23 cellular contexts compared by ENCODE assay signal in genomic region chr16:83935858-83936255, GRCh38. TPM values are rescaled to one million over a fixed set of nuclear protein-coding genes. Genes with fewer than 3 reads are reported as not detected.
DNase-seq lines count a peak whose midpoint lies in the region; ATAC-seq, FAIRE-seq and TF ChIP-seq lines count a peak whose summit lies in the region.
"Had no signal": no experiment of that assay in that cellular context is flagged by ENCODE, and none has a peak within 500 bp of the region (broad histone marks: within the 10 kb centered on the region; RNA-seq: fewer than 3 reads in every experiment).

No MANE protein-coding gene starts in this region.

- H3K9ac ChIP-seq in SK-N-SH = no peak overlapping the region
- no peak overlapping the region for H3K9ac ChIP-seq in K562 (ENCODE audit: insufficient read depth in 1 of 2, low read depth in 2 of 2, low read length in 2 of 2)

- H3K36me3 Mint-ChIP-seq in Calu3 (ENCODE audit: insufficient read depth, unreplicated experiment) (peaks cover 20% of the 10 kb centered on the region), glutamatergic neuron (ENCODE audit: unreplicated experiment) (no peaks in the 10 kb centered on the region)

- H3K27me3 ChIP-seq in SK-N-SH (ENCODE audit: insufficient read depth) (no peaks in the 10 kb centered on the region), K562 (ENCODE audit: control insufficient read depth in 2 of 2, insufficient read depth in 2 of 2, low read length in 2 of 2) (peaks cover 55 to 75% of the 10 kb centered on the region in 2 experiments)

- H3K9me2 ChIP-seq in SK-N-SH (no peaks in the 10 kb centered on the region), OCI-LY7 (ENCODE audit: insufficient read depth, low read length) (no peaks in the 10 kb centered on the region)

- H4K20me1 ChIP-seq in SK-N-SH (ENCODE audit: insufficient read depth) = no peaks in the 10 kb centered on the region
- H4K20me1 ChIP-seq in K562 (replicated peaks; ENCODE audit: control insufficient read depth, insufficient read depth, low read length) = peaks cover 21% of the 10 kb centered on the region
- H4K20me1 ChIP-seq in OCI-LY7 (ENCODE audit: insufficient read depth, low read length) = no peaks in the 10 kb centered on the region

- POLR2A ChIA-PET in SK-N-SH (lab: Yijun Ruan, JAX) (no interaction called here), K562 (lab: Yijun Ruan, JAX) (interaction anchor here (0.6 to 1.7 kb wide), 3 partner anchors 18 to 186 kb away, joined by 3 to 7 read pairs (median 3); partner anchors contain the start of gene OSGIN1), OCI-LY7 (lab: Charles Lee) (no interaction called here)

- H3K27ac Mint-ChIP-seq in Calu3 (ENCODE audit: unreplicated experiment) (peak overlapping the region; percentile 1), glutamatergic neuron (ENCODE audit: unreplicated experiment) (no peak overlapping the region)
- H3K27ac Mint-ChIP-seq: CD4-positive, alpha-beta T cell had no signal

- TF ChIP-seq CTCF in SK-N-SH (IDR thresholded peaks at IDR 0.05) (no peak), Calu3 (IDR thresholded peaks at IDR 0.05; ENCODE audit: unreplicated experiment) (no peak), K562 (IDR thresholded peaks at IDR 0.05 in 2 of 3, conservative IDR thresholded peaks at IDR 0.05 in 1 of 3; ENCODE audit: insufficient read depth in 2 of 3, low read depth in 1 of 3, low read length in 3 of 3) (no peak), glutamatergic neuron (IDR thresholded peaks at IDR 0.05; ENCODE audit: partially characterized antibody, unreplicated experiment) (no peak), OCI-LY7 (conservative IDR thresholded peaks at IDR 0.05; ENCODE audit: low read length) (no peak)

- H2AFZ ChIP-seq in SK-N-SH (ENCODE audit: low read depth) = no peak overlapping the region
- H2AFZ ChIP-seq in K562 (ENCODE audit: low read depth, low read length) = no peak overlapping the region
- H2AFZ ChIP-seq in OCI-LY7 (ENCODE audit: low read length) = no peak overlapping the region

- H3K79me2 ChIP-seq in SK-N-SH (ENCODE audit: insufficient read depth) (no peaks in the 10 kb centered on the region), K562 (ENCODE audit: control insufficient read depth, insufficient read depth, low read length) (no peaks in the 10 kb centered on the region), OCI-LY7 (ENCODE audit: insufficient read depth, low read depth, low read length) (no peaks in the 10 kb centered on the region)

- peaks cover 32% of the 10 kb centered on the region for H3K27me3 Mint-ChIP-seq in Calu3 (ENCODE audit: unreplicated experiment)
- H3K27me3 Mint-ChIP-seq in glutamatergic neuron (ENCODE audit: unreplicated experiment) = peaks cover 17% of the 10 kb centered on the region
- H3K27me3 Mint-ChIP-seq: CD4-positive, alpha-beta T cell had no signal

- no TSS peak for BruUV-seq in Calu3 (replicated peaks; lab: Mats Ljungman, UMichigan)
- no TSS peak for BruUV-seq in K562 (replicated peaks; lab: Mats Ljungman, UMichigan)
- BruUV-seq in OCI-LY7 (replicated peaks; lab: Mats Ljungman, UMichigan) = no TSS peak

- no peak overlapping the region for H3K4me2 ChIP-seq in SK-N-SH
- no peak overlapping the region for H3K4me2 ChIP-seq in K562 (ENCODE audit: insufficient read depth, low read length)
- no peak overlapping the region for H3K4me2 ChIP-seq in OCI-LY7 (ENCODE audit: low read length)
- H3K4me2 ChIP-seq: A549 had no signal

- no peaks in the 10 kb centered on the region for H3F3A ChIP-seq in SK-N-SH (replicated peaks; ENCODE audit: insufficient read depth)

- H3K9me3 Mint-ChIP-seq in Calu3 (ENCODE audit: low read depth, unreplicated experiment) (no peaks in the 10 kb centered on the region), glutamatergic neuron (ENCODE audit: unreplicated experiment) (peaks cover 16% of the 10 kb centered on the region)
- H3K9me3 Mint-ChIP-seq: CD4-positive, alpha-beta T cell; H9 had no signal

- TF ChIP-seq POLR2A in K562 (conservative IDR thresholded peaks at IDR 0.05) = no peak

- H3K27ac ChIP-seq in SK-N-SH (ENCODE audit: low read depth in 2 of 2, low read length in 1 of 2) (no peak overlapping the region), K562 (ENCODE audit: extremely low read depth, low read depth, low read length) (no peak overlapping the region), OCI-LY7 (ENCODE audit: low read depth, low read length, poor library complexity, severe bottlenecking) (no peak overlapping the region)
- H3K27ac ChIP-seq: 22Rv1, A549, C4-2B had no signal

- no peak overlapping the region for H3K4me3 ChIP-seq in SK-N-SH (ENCODE audit: low read depth in 2 of 2, low read length in 1 of 2)
- H3K4me3 ChIP-seq in K562 = no peak overlapping the region
- H3K4me3 ChIP-seq in OCI-LY7 (ENCODE audit: low read depth, low read length, poor library complexity, severe bottlenecking) = no peak overlapping the region
- H3K4me3 ChIP-seq: A549 had no signal

- no peak overlapping the region for H3K4me3 Mint-ChIP-seq in Calu3 (ENCODE audit: low read depth, unreplicated experiment)
- no peak overlapping the region for H3K4me3 Mint-ChIP-seq in glutamatergic neuron (ENCODE audit: unreplicated experiment)
- H3K4me3 Mint-ChIP-seq: CD4-positive, alpha-beta T cell; H9 had no signal

- no peak for TF ChIP-seq RAD21 in SK-N-SH (IDR thresholded peaks at IDR 0.05; ENCODE audit: low read length)
- TF ChIP-seq RAD21 in K562 (CRISPR knock-in tag; conservative IDR thresholded peaks at IDR 0.05 in 1 of 2, IDR thresholded peaks at IDR 0.05 in 1 of 2) = no peak

- CTCF ChIA-PET in SK-N-SH (lab: Yijun Ruan, JAX) = interaction anchor here (0.9 to 4.5 kb wide), 5 partner anchors 9 to 130 kb away, joined by 3 to 33 read pairs (median 4); no protein-coding TSS in a partner anchor
- CTCF ChIA-PET in Calu3 (lab: Charles Lee) = interaction anchor here (1.9 kb wide), 1 partner anchor 18 kb away, joined by 5 read pairs; the partner anchor contains the start of gene OSGIN1
- CTCF ChIA-PET in K562 (lab: Yijun Ruan, JAX; ENCODE audit: low intra/inter-chr PET ratio) = no interaction called here
- CTCF ChIA-PET in OCI-LY7 (lab: Charles Lee; ENCODE audit: unreplicated experiment) = no interaction called here

- H3K4me1 ChIP-seq in SK-N-SH (ENCODE audit: control insufficient read depth in 1 of 2, insufficient read depth in 2 of 2, low read depth in 1 of 2, low read length in 1 of 2) (peaks cover 0 to 2% of the 10 kb centered on the region in 2 experiments; a peak in 1 of 4 replicates), K562 (replicated peaks in 1 of 2; ENCODE audit: control insufficient read depth in 2 of 2, insufficient read depth in 2 of 2, low read length in 2 of 2) (peaks cover 0 to 49% of the 10 kb centered on the region in 2 experiments; a peak in 2 of 5 replicates), OCI-LY7 (ENCODE audit: insufficient read depth, low read length, poor library complexity, severe bottlenecking) (no peaks in the 10 kb centered on the region)
- H3K4me1 ChIP-seq: A549, Caco-2 had no signal

- intact Hi-C loops in Calu3 (cut with micrococcal nuclease; ENCODE audit: unreplicated experiment) = no loop called here
- intact Hi-C loops in K562 (cut with micrococcal nuclease) = no loop called here
- intact Hi-C loops in OCI-LY7 (cut with micrococcal nuclease; ENCODE audit: unreplicated experiment) = no loop called here

- ATAC-seq in SK-N-SH treated with all-trans-retinoic acid at 6 μM for 48 hours (no peak), K562 (no peak), HG03175 (IDR thresholded peaks at IDR 0.05; ENCODE audit: unreplicated experiment) (no peak)
- ATAC-seq: A549 had no signal

- H3K9me3 ChIP-seq in SK-N-SH (no peaks in the 10 kb centered on the region), K562 (replicated peaks; ENCODE audit: control insufficient read depth, insufficient read depth, low read depth, low read length) (no peaks in the 10 kb centered on the region), OCI-LY7 (ENCODE audit: low read length) (no peaks in the 10 kb centered on the region)
- H3K9me3 ChIP-seq: A549, Caco-2 had no signal

- H3K4me1 Mint-ChIP-seq in Calu3 (ENCODE audit: low read depth, unreplicated experiment) = peaks cover 11% of the 10 kb centered on the region
- H3K4me1 Mint-ChIP-seq in glutamatergic neuron (ENCODE audit: low read depth, unreplicated experiment) = peaks cover 14% of the 10 kb centered on the region

- no CpG with 5 or more reads among the region's 10 CpGs for WGBS in SK-N-SH (ENCODE audit: low lambda C conversion rate)
- WGBS in K562 (ENCODE audit: insufficient coverage, low coverage, missing lambda C conversion rate) = 12% methylated on average over 10 of the region's 10 CpGs

- DNase-seq in SK-N-SH (peak; percentile 55), Calu3 (no peak), K562 (ENCODE audit: extremely low read depth in 1 of 4, low spot score in 3 of 4) (no peak), glutamatergic neuron (peak; percentile 6), OCI-LY7 (ENCODE audit: low spot score) (no peak), NCI-H82 (lab: John Stamatoyannopoulos, UW) (no peak)
- DNase-seq: AML-193; Caco-2; CD4-positive, alpha-beta T cell; DMS153; DMS79; GDM1; GOT3; H9 had no signal

- FAIRE-seq in K562 (lab: Jason Lieb, UNC) = no peak
- FAIRE-seq: A549, GM12892, GM18507 had no signal

- in situ Hi-C loops in K562 (cut with MboI) = no loop called here

- no peak for TF ChIP-seq EP300 in SK-N-SH (IDR thresholded peaks at IDR 0.05; ENCODE audit: borderline replicate concordance in 1 of 2, low read depth in 1 of 2, low read length in 1 of 2)
- TF ChIP-seq EP300 in K562 (IDR thresholded peaks at IDR 0.05; ENCODE audit: low read length) = no peak

- H3K9me1 ChIP-seq in K562 (ENCODE audit: control insufficient read depth, insufficient read depth, low read length) = no peaks in the 10 kb centered on the region

- no peaks in the 10 kb centered on the region for H3K36me3 ChIP-seq in SK-N-SH (replicated peaks in 1 of 2; ENCODE audit: control insufficient read depth in 1 of 2, insufficient read depth in 2 of 2, low read length in 1 of 2)
- no peaks in the 10 kb centered on the region for H3K36me3 ChIP-seq in K562 (ENCODE audit: control insufficient read depth, insufficient read depth, low read length)
- H3K36me3 ChIP-seq in OCI-LY7 (ENCODE audit: insufficient read depth, low read length) = no peaks in the 10 kb centered on the region

RNA-seq across cellular contexts. Expression of gene OSGIN1, which starts 17.2 kb away (rescaled TPM):
- polyA plus RNA-seq in SK-N-SH (2012; rRNA removed) = 4.8 and 5.2 TPM in 2 replicates
- 1.4 and 2.3 TPM in 2 replicates for polyA plus RNA-seq in SK-N-SH (2012; cell fraction: cytosol; rRNA removed)
- 7.5 and 8.1 TPM in 2 replicates for polyA plus RNA-seq in SK-N-SH (2012; cell fraction: nucleus; rRNA removed)
- total RNA-seq in Calu3 (2022) = 13.9 and 15.6 TPM in 2 replicates
- 14.7 and 21.6 TPM in 2 replicates for total RNA-seq in K562 (2011; cell fraction: chromatin; rRNA removed; ENCODE audit: low replicate concordance)
- total RNA-seq in K562 (2011; cell fraction: nucleolus; rRNA removed) = 13.6 and 14.8 TPM in 2 replicates
- total RNA-seq in K562 (2011; cell fraction: nucleoplasm; rRNA removed) = 10.9 and 13.7 TPM in 2 replicates
- total RNA-seq in K562 (2014; rRNA removed) = 1.9 and 2.2 TPM in 2 replicates
- 0.45 and 0.76 TPM in 2 replicates for total RNA-seq in K562 (2014; rRNA removed; fragmentation: Illumina TruSeq; extraction: Trizol)
- total RNA-seq in K562 (2015; rRNA removed; fragmentation: Illumina TruSeq; extraction: Trizol) = 1.6 and 1.8 TPM in 2 replicates
- 3.6 and 4.2 TPM in 2 replicates for total RNA-seq in K562 (2021)
- 1.6 and 4.2 TPM in 2 replicates for polyA plus RNA-seq in K562 (2011; rRNA removed)
- 4.9 and 9.7 TPM in 2 replicates for polyA plus RNA-seq in K562 (2011; cell fraction: cytosol; rRNA removed)
- polyA plus RNA-seq in K562 (2011; cell fraction: nucleus; rRNA removed) = 3.1 and 6.8 TPM in 2 replicates
- polyA plus RNA-seq in K562 (2012) = 4.0 and 5.5 TPM in 2 replicates
- 1.7 and 5.8 TPM in 2 replicates for polyA plus RNA-seq in K562 (2014; fragmentation: Illumina TruSeq; extraction: Trizol)
- under 1 TPM; 0.03 to 0.04 TPM for polyA plus RNA-seq in K562 (2014; fragmentation: Nextera tagmentation; extraction: Ambion mirVana)
- polyA plus RNA-seq in K562 (2014; rRNA removed) = 1.8 and 3.0 TPM in 2 replicates
- 0.91 and 1.2 TPM in 2 replicates for polyA minus RNA-seq in K562 (2011; rRNA and poly(A)+ RNA removed)
- polyA minus RNA-seq in K562 (2011; cell fraction: cytosol; rRNA and poly(A)+ RNA removed) = 2.9 and 4.9 TPM in 2 replicates
- polyA minus RNA-seq in K562 (2011; cell fraction: nucleus; rRNA and poly(A)+ RNA removed) = 3.5 and 6.9 TPM in 2 replicates
- not detected for total RNA-seq in glutamatergic neuron (ENCODE audit: unreplicated experiment)
- 0.28 and 0.41 TPM in 2 replicates for total RNA-seq in OCI-LY7 (2014; rRNA removed; shearing (Covaris generic))
- 1.0 and 2.0 TPM in 2 replicates for total RNA-seq in OCI-LY7 (2022)

RNA-seq across cellular contexts. Expression of gene NECAB2, which starts 32.2 kb away (rescaled TPM):
- polyA plus RNA-seq in SK-N-SH (2012; rRNA removed) = 0.54 and 0.58 TPM in 2 replicates
- polyA plus RNA-seq in SK-N-SH (2012; cell fraction: cytosol; rRNA removed) = 0.24 and 0.33 TPM in 2 replicates
- 1.2 and 2.1 TPM in 2 replicates for polyA plus RNA-seq in SK-N-SH (2012; cell fraction: nucleus; rRNA removed)
- total RNA-seq in Calu3 (2022) = 0.28 and 1.2 TPM in 2 replicates
- total RNA-seq in K562 (2011; cell fraction: chromatin; rRNA removed; ENCODE audit: low replicate concordance) = 0.51 and 1.2 TPM in 2 replicates
- total RNA-seq in K562 (2011; cell fraction: nucleolus; rRNA removed) = 0.39 and 0.83 TPM in 2 replicates
- not detected in 2 replicates for total RNA-seq in K562 (2011; cell fraction: nucleoplasm; rRNA removed)
- total RNA-seq in K562 (2014; rRNA removed) = not detected in 2 replicates
- total RNA-seq in K562 (2014; rRNA removed; fragmentation: Illumina TruSeq; extraction: Trizol) = not detected in 2 replicates
- not detected in 2 replicates for total RNA-seq in K562 (2015; rRNA removed; fragmentation: Illumina TruSeq; extraction: Trizol)
- not detected in 2 replicates for total RNA-seq in K562 (2021)
- 0.09 and 0.28 TPM in 2 replicates for polyA plus RNA-seq in K562 (2011; rRNA removed)
- polyA plus RNA-seq in K562 (2011; cell fraction: cytosol; rRNA removed) = 0.07 and 0.16 TPM in 2 replicates
- polyA plus RNA-seq in K562 (2011; cell fraction: nucleus; rRNA removed) = 0.49 and 1.1 TPM in 2 replicates
- 0.05 and 0.28 TPM in 2 replicates for polyA plus RNA-seq in K562 (2012)
- not detected in 2 replicates for polyA plus RNA-seq in K562 (2014; fragmentation: Illumina TruSeq; extraction: Trizol)
- not detected for polyA plus RNA-seq in K562 (2014; fragmentation: Nextera tagmentation; extraction: Ambion mirVana)
- polyA plus RNA-seq in K562 (2014; rRNA removed) = 0.03 TPM in 1 of 2 replicates, not detected in the other
- not detected in 2 replicates for polyA minus RNA-seq in K562 (2011; rRNA and poly(A)+ RNA removed)
- not detected in 2 replicates for polyA minus RNA-seq in K562 (2011; cell fraction: cytosol; rRNA and poly(A)+ RNA removed)
- 0.22 and 0.27 TPM in 2 replicates for polyA minus RNA-seq in K562 (2011; cell fraction: nucleus; rRNA and poly(A)+ RNA removed)
- total RNA-seq in glutamatergic neuron (ENCODE audit: unreplicated experiment) = 112 TPM
- total RNA-seq in OCI-LY7 (2014; rRNA removed; shearing (Covaris generic)) = not detected in 2 replicates
- total RNA-seq in OCI-LY7 (2022) = not detected in 2 replicates
- total RNA-seq: CD4-positive, alpha-beta T cell; Daoy; HT-29 had no signal

RNA-seq across cellular contexts. Expression of gene MLYCD, which starts 36.9 kb away (rescaled TPM):
- polyA plus RNA-seq in SK-N-SH (2012; rRNA removed) (2.4 and 2.7 TPM in 2 replicates), K562 (2011; rRNA removed) (1.1 and 1.5 TPM in 2 replicates), K562 (2014; fragmentation: Illumina TruSeq; extraction: Trizol) (0.77 and 0.91 TPM in 2 replicates), K562 (2014; fragmentation: Nextera tagmentation; extraction: Ambion mirVana) (under 1 TPM; 0.15 to 0.27 TPM), K562 (2014; rRNA removed) (1.2 and 1.5 TPM in 2 replicates)
- polyA plus RNA-seq in SK-N-SH (2012; cell fraction: cytosol; rRNA removed) = 1.3 and 1.6 TPM in 2 replicates
- polyA plus RNA-seq in SK-N-SH (2012; cell fraction: nucleus; rRNA removed) = 8.0 and 8.5 TPM in 2 replicates
- total RNA-seq in Calu3 (2022) (10.3 and 11.0 TPM in 2 replicates), K562 (2014; rRNA removed) (1.00 and 1.7 TPM in 2 replicates), K562 (2014; rRNA removed; fragmentation: Illumina TruSeq; extraction: Trizol) (0.89 and 1.0 TPM in 2 replicates), K562 (2015; rRNA removed; fragmentation: Illumina TruSeq; extraction: Trizol) (1.0 and 1.2 TPM in 2 replicates), K562 (2021) (1.8 and 2.0 TPM in 2 replicates), glutamatergic neuron (ENCODE audit: unreplicated experiment) (9.5 TPM), OCI-LY7 (2022) (10.9 and 11.1 TPM in 2 replicates)
- total RNA-seq in K562 (2011; cell fraction: chromatin; rRNA removed; ENCODE audit: low replicate concordance) = 7.7 TPM in 2 replicates
- total RNA-seq in K562 (2011; cell fraction: nucleolus; rRNA removed) = 4.7 and 5.0 TPM in 2 replicates
- total RNA-seq in K562 (2011; cell fraction: nucleoplasm; rRNA removed) = 5.7 and 6.9 TPM in 2 replicates
- polyA plus RNA-seq in K562 (2011; cell fraction: cytosol; rRNA removed) = 0.88 and 1.4 TPM in 2 replicates
- polyA plus RNA-seq in K562 (2011; cell fraction: nucleus; rRNA removed) = 3.4 and 3.8 TPM in 2 replicates
- 1.1 and 1.6 TPM in 2 replicates for polyA plus RNA-seq in K562 (2012)
- 2.9 and 5.3 TPM in 2 replicates for polyA minus RNA-seq in K562 (2011; rRNA and poly(A)+ RNA removed)
- 0.48 and 1.5 TPM in 2 replicates for polyA minus RNA-seq in K562 (2011; cell fraction: cytosol; rRNA and poly(A)+ RNA removed)
- 2.7 and 4.3 TPM in 2 replicates for polyA minus RNA-seq in K562 (2011; cell fraction: nucleus; rRNA and poly(A)+ RNA removed)
- 3.2 and 3.5 TPM in 2 replicates for total RNA-seq in OCI-LY7 (2014; rRNA removed; shearing (Covaris generic))

Comparison
In these comparisons a context has a peak if more than half of its experiments do, and no peak if none do; other contexts are left out.
1. DNase-seq: peak in SK-N-SH (single experiment) and glutamatergic neuron (single experiment); none in Calu3 (single experiment), K562 (0 of 4), OCI-LY7 (single experiment) and NCI-H82 (single experiment).
2. RNA of gene NECAB2, which starts 32.2 kb away (total RNA-seq): 112 TPM in glutamatergic neuron (single experiment); 0.28 to 1.2 TPM in Calu3, not detected in OCI-LY7 and 0.39 to 1.2 TPM in K562; every median in the first group is over 10 times any median in the second.
3. CTCF ChIA-PET loops: an anchor here in SK-N-SH (0.9 to 4.5 kb wide) and Calu3 (1.9 kb wide); none called in K562 and OCI-LY7.
4. Of the 27 proteins assayed by ChIP-seq in both K562 and SK-N-SH: peak only in K562: NFIC; only in SK-N-SH: none; in both: none; in neither: 26.